25 cellular contexts compared by ENCODE assay signal in genomic region chr16:89643769-89644300, GRCh38. TPM values are rescaled to one million over a fixed set of nuclear protein-coding genes. Genes with fewer than 3 reads are reported as not detected.
"Had no signal": no experiment of that assay in that cellular context is flagged by ENCODE, and none has a peak within 500 bp of the region (broad histone marks: within the 10 kb centered on the region; RNA-seq: fewer than 3 reads in every experiment).

No MANE protein-coding gene starts in this region.

- DNase-seq: activated CD4-positive, alpha-beta memory T cell treated with anti-CD3 and anti-CD28 coated beads for 36 hours; activated CD4-positive, alpha-beta T cell treated with anti-CD3 and anti-CD28 coated beads for 36 hours; activated effector memory CD4-positive, alpha-beta T cell treated with anti-CD3 and anti-CD28 coated beads, Interleukin-2, amount 50 U/mL, for 16 hours; activated naive CD4-positive, alpha-beta T cell treated with anti-CD3 and anti-CD28 coated beads, Interleukin-2, amount 10 ng/mL, durations not matched to agents 7 days and 5 days; activated T-cell treated with anti-CD3 and anti-CD28 coated beads for 4 hours; anterior cingulate cortex; effector memory CD4-positive, alpha-beta T cell; esophagus squamous epithelium; gastrocnemius medialis; hippocampal formation; kidney glomerular epithelial cell; left lung; naive B cell; retina; sigmoid colon; stimulated activated CD4-positive, alpha-beta T cell treated with anti-CD3 and anti-CD28 coated beads, Interleukin-15, amount 100 ng/mL, for 24 hours; stimulated activated naive CD4-positive, alpha-beta T cell; testis; trophoblast cell; uterus; WERI-Rb-1 had no signal

- H3K4me3 Mint-ChIP-seq: activated CD4-positive, alpha-beta memory T cell treated with anti-CD3 and anti-CD28 coated beads for 36 hours; activated CD4-positive, alpha-beta T cell treated with anti-CD3 and anti-CD28 coated beads for 36 hours; activated naive CD4-positive, alpha-beta T cell treated with anti-CD3 and anti-CD28 coated beads, Interleukin-2, amount 10 ng/mL, durations not matched to agents 7 days and 5 days; central memory CD8-positive, alpha-beta T cell; naive B cell; neural crest cell; T-helper 2 cell treated with Interferon-gamma antibody and Interleukin-4, amounts not matched to agents 5 μg/mL and 100 μg/mL, for 36 hours had no signal

- H3K9me3 Mint-ChIP-seq: activated CD4-positive, alpha-beta memory T cell treated with anti-CD3 and anti-CD28 coated beads for 36 hours; activated naive CD4-positive, alpha-beta T cell treated with anti-CD3 and anti-CD28 coated beads, Interleukin-2, amount 10 ng/mL, durations not matched to agents 7 days and 5 days; central memory CD8-positive, alpha-beta T cell; naive B cell; neural crest cell; T-helper 2 cell treated with Interferon-gamma antibody and Interleukin-4, amounts not matched to agents 5 μg/mL and 100 μg/mL, for 36 hours had no signal

- H3K27ac ChIP-seq: esophagus squamous epithelium, gastrocnemius medialis, left lung, sigmoid colon, testis, uterus, WERI-Rb-1 had no signal

- H3K27me3 Mint-ChIP-seq: activated CD4-positive, alpha-beta memory T cell treated with anti-CD3 and anti-CD28 coated beads for 36 hours; activated CD4-positive, alpha-beta T cell treated with anti-CD3 and anti-CD28 coated beads for 36 hours; activated naive CD4-positive, alpha-beta T cell treated with anti-CD3 and anti-CD28 coated beads, Interleukin-2, amount 10 ng/mL, durations not matched to agents 7 days and 5 days; central memory CD8-positive, alpha-beta T cell; naive B cell had no signal

- ATAC-seq: activated CD4-positive, alpha-beta T cell treated with anti-CD3 and anti-CD28 coated beads for 36 hours; gastrocnemius medialis; left lung had no signal

- H3K27ac Mint-ChIP-seq: activated CD4-positive, alpha-beta memory T cell treated with anti-CD3 and anti-CD28 coated beads for 36 hours; activated CD4-positive, alpha-beta T cell treated with anti-CD3 and anti-CD28 coated beads for 36 hours; activated naive CD4-positive, alpha-beta T cell treated with anti-CD3 and anti-CD28 coated beads, Interleukin-2, amount 10 ng/mL, durations not matched to agents 7 days and 5 days; T-helper 2 cell treated with Interferon-gamma antibody and Interleukin-4, amounts not matched to agents 5 μg/mL and 100 μg/mL, for 36 hours had no signal

RNA-seq across cellular contexts. Expression of gene DPEP1, which starts 30.4 kb away (rescaled TPM):
- total RNA-seq: activated CD4-positive, alpha-beta memory T cell treated with anti-CD3 and anti-CD28 coated beads for 36 hours; activated CD4-positive, alpha-beta T cell treated with anti-CD3 and anti-CD28 coated beads for 36 hours; gastrocnemius medialis; sigmoid colon; smooth muscle cell had no signal
